10 cellular contexts compared by ENCODE assay signal in genomic region chr10:75469018-75469616, GRCh38. TPM values are rescaled to one million over a fixed set of nuclear protein-coding genes. Genes with fewer than 3 reads are reported as not detected.
DNase-seq lines count a peak whose midpoint lies in the region; ATAC-seq and TF ChIP-seq lines count a peak whose summit lies in the region.
"Had no signal": no experiment of that assay in that cellular context is flagged by ENCODE, and none has a peak within 500 bp of the region (broad histone marks: within the 10 kb centered on the region; RNA-seq: fewer than 3 reads in every experiment).

No MANE protein-coding gene starts in this region.

- H3K27ac ChIP-seq in breast epithelium (peak overlapping the region in 1 of 2 donors; percentile 8), brain microvascular endothelial cell (no peak overlapping the region), aorta (ENCODE audit: low read depth in 1 of 2, low read length in 2 of 2) (no peak overlapping the region)

- peak overlapping the region; percentile 0 for H3K27ac Mint-ChIP-seq in MCF 10A (ENCODE audit: low read depth, unreplicated experiment)

- H3K36me3 ChIP-seq in breast epithelium = no peaks in the 10 kb centered on the region
- H3K36me3 ChIP-seq in brain microvascular endothelial cell (replicated peaks) = no peaks in the 10 kb centered on the region
- H3K36me3 ChIP-seq in aorta (ENCODE audit: control insufficient read depth in 1 of 2, insufficient read depth in 2 of 2, low read length in 1 of 2) = no peaks in the 10 kb centered on the region
- H3K36me3 ChIP-seq: BLaER1 treated with 17β-estradiol and CSF1 and Interleukin-3, amounts not matched to agents 10 nM and 100 nM had no signal

- WGBS in aorta, 2 donors = 32 to 37% methylated on average over 3 of the region's 3 CpGs

- H3K4me3 ChIP-seq in breast epithelium (no peak overlapping the region), brain microvascular endothelial cell (ENCODE audit: low read depth, low read length) (no peak overlapping the region), aorta (ENCODE audit: low read length in 2 of 2) (no peak overlapping the region)
- H3K4me3 ChIP-seq: BLaER1 treated with 17β-estradiol and CSF1 and Interleukin-3, amounts not matched to agents 10 nM and 100 nM had no signal

- H3K27me3 Mint-ChIP-seq in MCF 10A (ENCODE audit: insufficient read depth, unreplicated experiment) = no peaks in the 10 kb centered on the region

- H3K36me3 Mint-ChIP-seq in MCF 10A (ENCODE audit: insufficient read depth, unreplicated experiment) = no peaks in the 10 kb centered on the region

- ATAC-seq in aorta (ENCODE audit: low FRiP score) (peak; percentile 86), GM21717 (IDR thresholded peaks at IDR 0.05; ENCODE audit: unreplicated experiment) (no peak)

- H3K4me1 ChIP-seq in breast epithelium = no peaks in the 10 kb centered on the region
- H3K4me1 ChIP-seq in aorta (ENCODE audit: control insufficient read depth in 1 of 2, insufficient read depth in 2 of 2, low read length in 2 of 2) = peaks cover 0 to 2% of the 10 kb centered on the region in 2 donors

- H3K4me1 Mint-ChIP-seq in MCF 10A (ENCODE audit: insufficient read depth, unreplicated experiment) = peaks cover 22% of the 10 kb centered on the region

- intact Hi-C loops in MCF 10A (cut with micrococcal nuclease) = loop anchor here (1.0 kb wide), 1 partner anchor 68 kb away; the partner anchor contains the start of gene ZNF503
- intact Hi-C loops in breast epithelium (cut with DNase I; ENCODE audit: low total_unique reads) = no loop called here
- intact Hi-C loops in aorta (cut with DNase I) = no loop called here

- DNase-seq in MCF 10A (ENCODE audit: unreplicated experiment) (peak; percentile 97), breast epithelium (ENCODE audit: low spot score in 2 of 2) (no peak), brain microvascular endothelial cell (peak; percentile 85), kidney tubule cell (ENCODE audit: low spot score) (peak; percentile 79), aorta (peak in 1 of 2 donors; percentile 72), HUDEP-2 (lab: John Stamatoyannopoulos, UW; ENCODE audit: unreplicated experiment in 76 of 76) (no peak)
- DNase-seq in stimulated activated CD4-positive, alpha-beta T cell treated with anti-CD3 and anti-CD28 coated beads, Interleukin-4, amount 100 ng/mL, for 24 hours = no peak
- DNase-seq: NCI-H2029 treated with DMSO at 0.1 percent for 48 hours had no signal

- POLR2A ChIA-PET in MCF 10A (lab: Yijun Ruan, JAX) = interaction anchor here (0.6 to 2.2 kb wide), 12 partner anchors 18 to 1257 kb away, joined by 3 to 19 read pairs (median 3); partner anchors contain the start of gene ZNF503

- H3K4me3 Mint-ChIP-seq in MCF 10A (ENCODE audit: unreplicated experiment) = peak overlapping the region; percentile 4

- BruUV-seq in MCF 10A (replicated peaks; lab: Mats Ljungman, UMichigan) = no TSS peak

- no peaks in the 10 kb centered on the region for H3K9me3 Mint-ChIP-seq in MCF 10A (ENCODE audit: unreplicated experiment)

- in situ Hi-C loops in brain microvascular endothelial cell (cut with HindIII; ENCODE audit: low pct_ligation_motif_present, low sequenced_read_pairs) = no loop called here

- CTCF ChIA-PET in MCF 10A (lab: Yijun Ruan, JAX) = interaction anchor here (0.6 to 1.1 kb wide), 2 partner anchors 13 to 204 kb away, joined by 3 read pairs; no protein-coding TSS in a partner anchor

- H3K9me3 ChIP-seq in breast epithelium (no peaks in the 10 kb centered on the region), aorta (ENCODE audit: control insufficient read depth, low read length) (no peaks in the 10 kb centered on the region)
- H3K9me3 ChIP-seq: BLaER1 treated with 17β-estradiol and CSF1 and Interleukin-3, amounts not matched to agents 10 nM and 100 nM had no signal

- TF ChIP-seq CTCF in MCF 10A (IDR thresholded peaks at IDR 0.05; ENCODE audit: unreplicated experiment) = no peak
- TF ChIP-seq CTCF in breast epithelium (IDR thresholded peaks at IDR 0.05) = peak in 1 of 3 donors; percentile 17
- no peak for TF ChIP-seq CTCF in brain microvascular endothelial cell (IDR thresholded peaks at IDR 0.05; ENCODE audit: low read depth, low read length, missing control alignments)

- TF ChIP-seq POLR2A in breast epithelium (IDR thresholded peaks at IDR 0.05) = no peak

- no peaks in the 10 kb centered on the region for H3K27me3 ChIP-seq in breast epithelium
- H3K27me3 ChIP-seq in brain microvascular endothelial cell (replicated peaks) = no peaks in the 10 kb centered on the region
- H3K27me3 ChIP-seq in aorta (ENCODE audit: control insufficient read depth in 1 of 2, insufficient read depth in 2 of 2, low read length in 1 of 2) = no peaks in the 10 kb centered on the region
- H3K27me3 ChIP-seq: BLaER1 treated with 17β-estradiol and CSF1 and Interleukin-3, amounts not matched to agents 10 nM and 100 nM had no signal

RNA-seq across cellular contexts. Expression of gene LRMDA, which starts 37.7 kb away (rescaled TPM):
- total RNA-seq in MCF 10A (2022) = not detected in 2 replicates
- total RNA-seq in breast epithelium = 10 to 100 TPM in 2 of 3 donors, 1 to 10 TPM in 1; 8.3 to 17.1 (median 11.1) TPM
- total RNA-seq in aorta = 10 to 100 TPM; 17.9 to 25.7 TPM
- 10 to 100 TPM in 1 of 2 donors, 1 to 10 TPM in 1; 7.4 to 11.5 TPM for polyA plus RNA-seq in aorta

Comparison
In these comparisons a context has a peak if more than half of its experiments do, and no peak if none do; other contexts are left out.
1. DNase-seq: peak in MCF 10A (single experiment), brain microvascular endothelial cell (single experiment) and kidney tubule cell (single experiment); none in breast epithelium (0 of 2), HUDEP-2 (0 of 76) and stimulated activated CD4-positive, alpha-beta T cell treated with anti-CD3 and anti-CD28 coated beads, Interleukin-4, amount 100 ng/mL, for 24 hours (single experiment).